In genomic region chr13:29294869-29295268, GRCh38 we compare ENCODE assay signal across 25 cellular contexts.
"Had no signal": no experiment of that assay in that cellular context is flagged by ENCODE, and none has a peak within 500 bp of the region (broad histone marks: within the 10 kb centered on the region; RNA-seq: fewer than 3 reads in every experiment).

No MANE protein-coding gene starts in this region.

- H3K4me1 ChIP-seq: colonic mucosa had no signal

- H3K27me3 ChIP-seq: colonic mucosa had no signal

- H3K4me3 ChIP-seq: colonic mucosa, SK-N-MC had no signal

- H3K36me3 ChIP-seq: colonic mucosa had no signal

- H3K27ac ChIP-seq: colonic mucosa, SK-N-MC, VCaP had no signal

- ATAC-seq: activated naive CD4-positive, alpha-beta T cell treated with anti-CD3 and anti-CD28 coated beads, Interleukin-2, amount 50 U/mL, for 72 hours; activated T-cell treated with anti-CD3 and anti-CD28 coated beads, Interleukin-2, amount 50 U/mL, for 4 hours; Right ventricle myocardium inferior had no signal

- DNase-seq: activated CD4-positive, alpha-beta memory T cell treated with anti-CD3 and anti-CD28 coated beads for 36 hours; activated CD4-positive, alpha-beta T cell treated with anti-CD3 and anti-CD28 coated beads, Interleukin-2, amount 10 ng/mL, durations not matched to agents 7 days and 5 days; activated CD4-positive, CD25-positive, alpha-beta regulatory T cell; activated CD8-positive, alpha-beta memory T cell treated with anti-CD3 and anti-CD28 coated beads for 24 hours; activated effector memory CD4-positive, alpha-beta T cell treated with anti-CD3 and anti-CD28 coated beads, Interleukin-2, amount 50 U/mL, for 16 hours; activated naive CD4-positive, alpha-beta T cell treated with Interleukin-2 at 50 U/mL for 16 hours; activated T-cell treated with anti-CD3 and anti-CD28 coated beads, Interleukin-2, amount 50 U/mL, for 4 hours; anterior cingulate cortex; cerebellar nuclear complex; colonic mucosa; NCI-H1048; NCI-H146; NCI-H187 treated with DMSO at 0.1 percent for 48 hours; NCI-H2081 treated with DMSO at 0.1 percent for 48 hours; NCI-H2171 treated with DMSO at 0.1 percent for 48 hours; NCI-H345; NCI-H510A; NCI-H526 treated with DMSO at 0.1 percent for 48 hours; NCI-H82; RPMI8226; T-helper 1 cell had no signal

- H3K9me3 ChIP-seq: colonic mucosa had no signal
